ENCODE assay signal across 29 cellular contexts in the genomic region with DNA sequence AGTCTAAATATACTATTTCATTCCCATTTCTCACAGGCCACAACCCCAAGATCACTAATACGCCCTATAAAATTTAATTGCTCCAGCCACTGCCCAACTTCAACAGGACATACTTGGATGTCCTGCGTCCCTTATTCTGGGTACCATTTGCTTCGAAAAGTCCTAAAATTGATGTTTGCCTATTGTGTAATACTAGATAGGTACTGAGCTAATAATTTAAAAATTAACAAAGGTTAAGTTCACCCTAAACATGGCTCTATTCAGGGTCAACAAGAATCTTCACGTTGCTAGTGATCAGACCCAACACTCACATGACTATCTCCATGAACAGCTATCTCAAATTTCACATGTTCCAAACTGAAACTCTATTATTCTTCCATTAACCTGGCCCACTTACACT.
"Had no signal": no experiment of that assay in that cellular context is flagged by ENCODE, and none has a peak within 500 bp of the region (broad histone marks: within the 10 kb centered on the region; RNA-seq: fewer than 3 reads in every experiment).

No MANE protein-coding gene starts in this region.

- H3K9me3 ChIP-seq: stomach, suprapubic skin, testis, thoracic aorta, thyroid gland, tibial artery, tibial nerve, transverse colon, upper lobe of left lung, upper lobe of right lung, uterus, vagina had no signal

- H3K4me1 ChIP-seq: thyroid gland, tibial artery, transverse colon, upper lobe of left lung, upper lobe of right lung, uterus had no signal

- H3K4me3 Mint-ChIP-seq: stimulated activated effector memory CD8-positive, alpha-beta T cell treated with anti-CD3 and anti-CD28 coated beads, Interleukin-12 subunit alpha, Interleukin-12 subunit beta, amount 100 ng/mL, for 72 hours; stimulated activated memory B cell treated with anti-CD40 and anti-IgM and Interleukin-4, amounts not matched to agents 10 μg/mL and 1 μg/mL and 100 μg/mL, for 72 hours; stimulated activated naive B cell treated with anti-CD40 and anti-IgM and Interleukin-4, amounts not matched to agents 10 μg/mL and 1 μg/mL and 100 μg/mL, for 72 hours; stimulated activated naive CD8-positive, alpha-beta T cell treated with anti-CD3 and anti-CD28 coated beads, Interleukin-15, amount 100 ng/mL, for 72 hours; stimulated activated naive CD8-positive, alpha-beta T cell treated with anti-CD3 and anti-CD28 coated beads, Interleukin-15, Interleukin-2, amounts not matched to agents 100 ng/mL and 50 ng/mL, for 24 hours; type B pancreatic cell had no signal

- H3K4me1 Mint-ChIP-seq: stimulated activated effector memory CD8-positive, alpha-beta T cell treated with anti-CD3 and anti-CD28 coated beads, Interleukin-12 subunit alpha, Interleukin-12 subunit beta, amount 100 ng/mL, for 72 hours; stimulated activated memory B cell treated with anti-CD40 and anti-IgM and Interleukin-4, amounts not matched to agents 10 μg/mL and 1 μg/mL and 100 μg/mL, for 72 hours; stimulated activated naive B cell treated with anti-CD40 and anti-IgM and Interleukin-4, amounts not matched to agents 10 μg/mL and 1 μg/mL and 100 μg/mL, for 72 hours; stimulated activated naive CD8-positive, alpha-beta T cell treated with anti-CD3 and anti-CD28 coated beads, Interleukin-15, amount 100 ng/mL, for 72 hours had no signal

- H3K27ac ChIP-seq: stomach, suprapubic skin, testis, thoracic aorta, thyroid gland, tibial artery, tibial nerve, transverse colon, upper lobe of left lung, upper lobe of right lung, uterus, vagina had no signal

- FAIRE-seq: urothelium cell line had no signal

- H3K27ac Mint-ChIP-seq: stimulated activated effector memory CD8-positive, alpha-beta T cell treated with anti-CD3 and anti-CD28 coated beads, Interleukin-12 subunit alpha, Interleukin-12 subunit beta, amount 100 ng/mL, for 72 hours; stimulated activated memory B cell treated with anti-CD40 and anti-IgM and Interleukin-4, amounts not matched to agents 10 μg/mL and 1 μg/mL and 100 μg/mL, for 72 hours; stimulated activated naive B cell treated with anti-CD40 and anti-IgM and Interleukin-4, amounts not matched to agents 10 μg/mL and 1 μg/mL and 100 μg/mL, for 72 hours; stimulated activated naive CD8-positive, alpha-beta T cell treated with anti-CD3 and anti-CD28 coated beads, Interleukin-15, amount 100 ng/mL, for 72 hours; stimulated activated naive CD8-positive, alpha-beta T cell treated with anti-CD3 and anti-CD28 coated beads, Interleukin-15, Interleukin-2, amounts not matched to agents 100 ng/mL and 50 ng/mL, for 24 hours; type B pancreatic cell had no signal

- H3K36me3 Mint-ChIP-seq: stimulated activated effector memory CD8-positive, alpha-beta T cell treated with anti-CD3 and anti-CD28 coated beads, Interleukin-12 subunit alpha, Interleukin-12 subunit beta, amount 100 ng/mL, for 72 hours; stimulated activated memory B cell treated with anti-CD40 and anti-IgM and Interleukin-4, amounts not matched to agents 10 μg/mL and 1 μg/mL and 100 μg/mL, for 72 hours; stimulated activated naive B cell treated with anti-CD40 and anti-IgM and Interleukin-4, amounts not matched to agents 10 μg/mL and 1 μg/mL and 100 μg/mL, for 72 hours; type B pancreatic cell had no signal

- H3K27me3 ChIP-seq: stomach, suprapubic skin, testis, thyroid gland, tibial artery, tibial nerve, transverse colon, upper lobe of left lung, upper lobe of right lung, uterus, vagina had no signal

- H3K27me3 Mint-ChIP-seq: stimulated activated memory B cell treated with anti-CD40 and anti-IgM and Interleukin-4, amounts not matched to agents 10 μg/mL and 1 μg/mL and 100 μg/mL, for 72 hours; stimulated activated naive B cell treated with anti-CD40 and anti-IgM and Interleukin-4, amounts not matched to agents 10 μg/mL and 1 μg/mL and 100 μg/mL, for 72 hours; stimulated activated naive CD8-positive, alpha-beta T cell treated with anti-CD3 and anti-CD28 coated beads, Interleukin-15, amount 100 ng/mL, for 72 hours; stimulated activated naive CD8-positive, alpha-beta T cell treated with anti-CD3 and anti-CD28 coated beads, Interleukin-15, Interleukin-2, amounts not matched to agents 100 ng/mL and 50 ng/mL, for 24 hours; type B pancreatic cell had no signal

- DNase-seq: stimulated activated CD4-positive, alpha-beta T cell treated with anti-CD3 and anti-CD28 coated beads, Interleukin-2, amount 100 ng/mL, for 48 hours; stimulated activated CD4-positive, alpha-beta T cell treated with anti-CD3 and anti-CD28 coated beads, Interleukin-4, amount 100 ng/mL, for 1 hour; stimulated activated CD4-positive, alpha-beta T cell treated with anti-CD3 and anti-CD28 coated beads, Interleukin-4, amount 100 ng/mL, for 24 hours; stimulated activated CD4-positive, alpha-beta T cell treated with anti-CD3 and anti-CD28 coated beads, Interleukin-4, amount 100 ng/mL, for 4 hours; stimulated activated CD8-positive, alpha-beta memory T cell treated with anti-CD3 and anti-CD28 coated beads, Interleukin-4, amount 100 ng/mL, for 48 hours; stimulated activated naive B cell treated with anti-CD40 and anti-IgM and Interleukin-4, amounts not matched to agents 10 μg/mL and 1 μg/mL and 100 μg/mL, for 72 hours; stimulated activated naive CD4-positive, alpha-beta T cell; stimulated activated naive CD4-positive, alpha-beta T cell treated with Interleukin-2 at 50 U/mL for 16 hours; stimulated activated naive CD8-positive, alpha-beta T cell treated with anti-CD3 and anti-CD28 coated beads, Interleukin-15, amount 100 ng/mL, for 72 hours; stimulated activated naive CD8-positive, alpha-beta T cell treated with anti-CD3 and anti-CD28 coated beads, Interleukin-15, Interleukin-2, amounts not matched to agents 100 U/mL and 50 U/mL, for 24 hours; stomach; substantia nigra; testis; thyroid gland; tibial artery; transverse colon; trophoblast cell; upper lobe of left lung; upper lobe of right lung; uterus had no signal

- ATAC-seq: stimulated activated effector memory CD8-positive, alpha-beta T cell treated with anti-CD3 and anti-CD28 coated beads, Interleukin-12 subunit alpha, Interleukin-12 subunit beta, amount 100 ng/mL, for 72 hours; stimulated activated naive B cell treated with anti-CD40 and anti-IgM and Interleukin-4, amounts not matched to agents 10 μg/mL and 1 μg/mL and 100 μg/mL, for 72 hours; stimulated activated naive CD8-positive, alpha-beta T cell treated with anti-CD3 and anti-CD28 coated beads, Interleukin-15, amount 100 ng/mL, for 72 hours; stimulated activated naive CD8-positive, alpha-beta T cell treated with anti-CD3 and anti-CD28 coated beads, Interleukin-15, Interleukin-2, amounts not matched to agents 100 U/mL and 50 U/mL, for 24 hours; upper lobe of right lung had no signal

- H3K9me3 Mint-ChIP-seq: stimulated activated effector memory CD8-positive, alpha-beta T cell treated with anti-CD3 and anti-CD28 coated beads, Interleukin-12 subunit alpha, Interleukin-12 subunit beta, amount 100 ng/mL, for 72 hours; stimulated activated memory B cell treated with anti-CD40 and anti-IgM and Interleukin-4, amounts not matched to agents 10 μg/mL and 1 μg/mL and 100 μg/mL, for 72 hours; stimulated activated naive B cell treated with anti-CD40 and anti-IgM and Interleukin-4, amounts not matched to agents 10 μg/mL and 1 μg/mL and 100 μg/mL, for 72 hours; stimulated activated naive CD8-positive, alpha-beta T cell treated with anti-CD3 and anti-CD28 coated beads, Interleukin-15, amount 100 ng/mL, for 72 hours; stimulated activated naive CD8-positive, alpha-beta T cell treated with anti-CD3 and anti-CD28 coated beads, Interleukin-15, Interleukin-2, amounts not matched to agents 100 ng/mL and 50 ng/mL, for 24 hours; type B pancreatic cell had no signal

- H3K36me3 ChIP-seq: stomach, suprapubic skin, thoracic aorta, thyroid gland, tibial artery, tibial nerve, transverse colon, upper lobe of left lung, upper lobe of right lung, uterus, vagina had no signal

- H3K4me3 ChIP-seq: stomach, suprapubic skin, testis, thoracic aorta, thyroid gland, tibial artery, tibial nerve, transverse colon, upper lobe of left lung, upper lobe of right lung, uterus, vagina had no signal
